Comparison of ENCODE assay signal across 17 cellular contexts in genomic region chr4:53573696-53574095, GRCh38. TPM values are rescaled to one million over a fixed set of nuclear protein-coding genes. Genes with fewer than 3 reads are reported as not detected.
"Had no signal": no experiment of that assay in that cellular context is flagged by ENCODE, and none has a peak within 500 bp of the region (broad histone marks: within the 10 kb centered on the region; RNA-seq: fewer than 3 reads in every experiment).

No MANE protein-coding gene starts in this region.

- H3K4me1 Mint-ChIP-seq: activated CD4-positive, alpha-beta T cell treated with anti-CD3 and anti-CD28 coated beads, Interleukin-2, amount 10 ng/mL, durations not matched to agents 7 days and 5 days; activated naive CD8-positive, alpha-beta T cell treated with anti-CD3 and anti-CD28 coated beads for 36 hours; central memory CD8-positive, alpha-beta T cell; memory B cell; naive thymus-derived CD8-positive, alpha-beta T cell; WTC11 had no signal

- H3K4me3 Mint-ChIP-seq: activated CD4-positive, alpha-beta T cell treated with anti-CD3 and anti-CD28 coated beads, Interleukin-2, amount 10 ng/mL, durations not matched to agents 7 days and 5 days; activated naive CD8-positive, alpha-beta T cell treated with anti-CD3 and anti-CD28 coated beads for 36 hours; central memory CD8-positive, alpha-beta T cell; memory B cell; naive thymus-derived CD8-positive, alpha-beta T cell; WTC11 had no signal

- H3K9me3 Mint-ChIP-seq: activated CD4-positive, alpha-beta T cell treated with anti-CD3 and anti-CD28 coated beads, Interleukin-2, amount 10 ng/mL, durations not matched to agents 7 days and 5 days; activated naive CD8-positive, alpha-beta T cell treated with anti-CD3 and anti-CD28 coated beads for 36 hours; central memory CD8-positive, alpha-beta T cell; memory B cell had no signal

- ATAC-seq: foreskin keratinocyte; left ventricle myocardium superior; naive thymus-derived CD8-positive, alpha-beta T cell; WTC11 had no signal

- H3K36me3 Mint-ChIP-seq: activated naive CD8-positive, alpha-beta T cell treated with anti-CD3 and anti-CD28 coated beads for 36 hours; memory B cell; naive thymus-derived CD8-positive, alpha-beta T cell had no signal

- H3K27ac Mint-ChIP-seq: activated CD4-positive, alpha-beta T cell treated with anti-CD3 and anti-CD28 coated beads, Interleukin-2, amount 10 ng/mL, durations not matched to agents 7 days and 5 days; activated naive CD8-positive, alpha-beta T cell treated with anti-CD3 and anti-CD28 coated beads for 36 hours; memory B cell; naive thymus-derived CD8-positive, alpha-beta T cell; WTC11 had no signal

- H3K27me3 Mint-ChIP-seq: activated naive CD8-positive, alpha-beta T cell treated with anti-CD3 and anti-CD28 coated beads for 36 hours; central memory CD8-positive, alpha-beta T cell; memory B cell had no signal

- DNase-seq: activated CD4-positive, alpha-beta T cell treated with anti-CD3 and anti-CD28 coated beads, Interleukin-2, amount 10 ng/mL, durations not matched to agents 7 days and 5 days; activated CD8-positive, alpha-beta memory T cell treated with anti-CD3 and anti-CD28 coated beads, Interleukin-2, amount 50 U/mL, for 48 hours; activated gamma-delta T cell treated with Interleukin-2 at 50 U/mL for 16 hours; activated naive CD8-positive, alpha-beta T cell treated with anti-CD3 and anti-CD28 coated beads for 36 hours; amygdala; brain microvascular endothelial cell; effector CD4-positive, alpha-beta T cell; esophagus squamous epithelium; foreskin keratinocyte; left ventricle myocardium superior; naive thymus-derived CD8-positive, alpha-beta T cell; retina; stimulated activated CD4-positive, alpha-beta T cell treated with anti-CD3 and anti-CD28 coated beads, Interleukin-4, amount 100 ng/mL, for 1 hour; stimulated activated naive CD4-positive, alpha-beta T cell had no signal

RNA-seq across cellular contexts. Expression of gene LNX1, which starts 17.6 kb away (rescaled TPM):
- total RNA-seq: activated CD4-positive, alpha-beta T cell treated with anti-CD3 and anti-CD28 coated beads, Interleukin-2, amount 10 ng/mL, durations not matched to agents 7 days and 5 days; activated naive CD8-positive, alpha-beta T cell treated with anti-CD3 and anti-CD28 coated beads for 36 hours; naive thymus-derived CD8-positive, alpha-beta T cell had no signal
